24 cellular contexts compared by ENCODE assay signal in genomic region chr17:4417129-4417667, GRCh38. TPM values are rescaled to one million over a fixed set of nuclear protein-coding genes. Genes with fewer than 3 reads are reported as not detected.
"Had no signal": no experiment of that assay in that cellular context is flagged by ENCODE, and none has a peak within 500 bp of the region (broad histone marks: within the 10 kb centered on the region; RNA-seq: fewer than 3 reads in every experiment).

No MANE protein-coding gene starts in this region.

- H3K4me3 ChIP-seq: adrenal gland, PC-9 had no signal

- H3K36me3 Mint-ChIP-seq: activated CD4-positive, alpha-beta memory T cell treated with anti-CD3 and anti-CD28 coated beads for 36 hours; activated naive CD8-positive, alpha-beta T cell treated with anti-CD3 and anti-CD28 coated beads, Interleukin-2, amount 10 ng/mL, durations not matched to agents 7 days and 5 days had no signal

- ATAC-seq: activated T-cell treated with anti-CD3 and anti-CD28 coated beads, Interleukin-2, amount 50 U/mL, for 72 hours; T-helper 17 cell had no signal

- H3K27ac ChIP-seq: adrenal gland, PC-9 had no signal

- H3K4me3 Mint-ChIP-seq: activated CD4-positive, alpha-beta memory T cell treated with anti-CD3 and anti-CD28 coated beads for 36 hours; activated CD4-positive, alpha-beta T cell treated with anti-CD3 and anti-CD28 coated beads, Interleukin-2, amount 10 ng/mL, durations not matched to agents 7 days and 5 days; activated naive CD8-positive, alpha-beta T cell treated with anti-CD3 and anti-CD28 coated beads, Interleukin-2, amount 10 ng/mL, durations not matched to agents 7 days and 5 days; activated T-cell treated with anti-CD3 and anti-CD28 coated beads, Interleukin-2, amount 50 U/mL, for 72 hours; T-helper 17 cell had no signal

- H3K4me1 ChIP-seq: adrenal gland had no signal

- H3K4me2 ChIP-seq: PC-9 had no signal

- H3K9me3 ChIP-seq: adrenal gland had no signal

- H3K27me3 Mint-ChIP-seq: activated CD4-positive, alpha-beta memory T cell treated with anti-CD3 and anti-CD28 coated beads for 36 hours; activated CD4-positive, alpha-beta T cell treated with anti-CD3 and anti-CD28 coated beads, Interleukin-2, amount 10 ng/mL, durations not matched to agents 7 days and 5 days; T-helper 17 cell had no signal

- H2AFZ ChIP-seq: PC-9 had no signal

- H3K27ac Mint-ChIP-seq: activated CD4-positive, alpha-beta memory T cell treated with anti-CD3 and anti-CD28 coated beads for 36 hours; activated CD4-positive, alpha-beta T cell treated with anti-CD3 and anti-CD28 coated beads, Interleukin-2, amount 10 ng/mL, durations not matched to agents 7 days and 5 days; activated naive CD8-positive, alpha-beta T cell treated with anti-CD3 and anti-CD28 coated beads, Interleukin-2, amount 10 ng/mL, durations not matched to agents 7 days and 5 days; activated T-cell treated with anti-CD3 and anti-CD28 coated beads, Interleukin-2, amount 50 U/mL, for 72 hours; activated T-helper 2 cell treated with anti-CD3 and anti-CD28 coated beads, Interferon-gamma antibody, Interleukin-2, Interleukin-4, amounts not matched to agents 10 μg/mL and 5 μg/mL and 100 μg/mL, durations not matched to agents 14 hours and 24 hours and 36 hours; T-helper 17 cell had no signal

- H3K9me3 Mint-ChIP-seq: activated CD4-positive, alpha-beta memory T cell treated with anti-CD3 and anti-CD28 coated beads for 36 hours; activated CD4-positive, alpha-beta T cell treated with anti-CD3 and anti-CD28 coated beads, Interleukin-2, amount 10 ng/mL, durations not matched to agents 7 days and 5 days; activated naive CD8-positive, alpha-beta T cell treated with anti-CD3 and anti-CD28 coated beads, Interleukin-2, amount 10 ng/mL, durations not matched to agents 7 days and 5 days; activated T-cell treated with anti-CD3 and anti-CD28 coated beads, Interleukin-2, amount 50 U/mL, for 72 hours; activated T-helper 2 cell treated with anti-CD3 and anti-CD28 coated beads, Interferon-gamma antibody, Interleukin-2, Interleukin-4, amounts not matched to agents 10 μg/mL and 5 μg/mL and 100 μg/mL, durations not matched to agents 14 hours and 24 hours and 36 hours had no signal

- H3K27me3 ChIP-seq: adrenal gland had no signal

- DNase-seq: activated CD4-positive, alpha-beta memory T cell treated with anti-CD3 and anti-CD28 coated beads for 36 hours; activated CD4-positive, alpha-beta T cell treated with anti-CD3 and anti-CD28 coated beads, Interleukin-2, amount 10 ng/mL, durations not matched to agents 7 days and 5 days; activated CD4-positive, CD25-positive, alpha-beta regulatory T cell; activated CD8-positive, alpha-beta memory T cell treated with anti-CD3 and anti-CD28 coated beads for 24 hours; activated gamma-delta T cell treated with Interleukin-2 at 50 U/mL for 16 hours; activated naive CD4-positive, alpha-beta T cell treated with anti-CD3 and anti-CD28 coated beads, Interleukin-2, amount 50 U/mL, for 16 hours; activated naive CD8-positive, alpha-beta T cell treated with anti-CD3 and anti-CD28 coated beads, Interleukin-2, amount 10 ng/mL, durations not matched to agents 7 days and 5 days; activated T-cell treated with anti-CD3 and anti-CD28 coated beads, Interleukin-2, amount 50 U/mL, for 72 hours; adrenal gland; anterior cingulate cortex; cerebellar nuclear complex; NCI-H1048; NCI-H146; NCI-H187 treated with DMSO at 0.1 percent for 48 hours; NCI-H2081 treated with DMSO at 0.1 percent for 48 hours; NCI-H446; NCI-H524; PC-9; SHP77 treated with DMSO at 0.1 percent for 48 hours; T-helper 17 cell; T-helper 9 cell had no signal

- H3K36me3 ChIP-seq: adrenal gland had no signal

RNA-seq across cellular contexts. Expression of gene SPNS3, which starts 16.5 kb away (rescaled TPM):
- total RNA-seq: MCF 10A, SK-MEL-5 had no signal
